ENCODE assay signal across 31 cellular contexts in the genomic region with DNA sequence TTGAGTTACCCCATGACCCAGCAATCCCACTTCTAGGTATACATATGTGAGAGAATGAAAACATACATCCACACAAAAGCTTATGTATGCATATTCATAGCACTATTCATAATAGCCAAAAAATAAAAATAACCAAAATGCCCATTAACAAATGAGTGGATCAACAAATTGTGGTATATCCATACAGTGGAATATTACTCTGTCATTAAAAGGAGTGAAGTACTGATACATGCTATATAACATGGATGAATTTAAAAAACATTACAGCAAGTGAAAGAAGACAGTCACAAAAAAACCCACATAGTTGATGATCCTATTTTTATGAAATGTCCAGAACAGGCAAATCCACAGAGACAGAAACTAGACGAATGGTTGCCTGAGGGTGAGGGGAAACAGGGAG. TPM values are rescaled to one million over a fixed set of nuclear protein-coding genes. Genes with fewer than 3 reads are reported as not detected.
"Had no signal": no experiment of that assay in that cellular context is flagged by ENCODE, and none has a peak within 500 bp of the region (broad histone marks: within the 10 kb centered on the region; RNA-seq: fewer than 3 reads in every experiment).

No MANE protein-coding gene starts in this region.

- H3K4me3 ChIP-seq: adrenal gland, body of pancreas, breast epithelium had no signal

- H3K36me3 ChIP-seq: adrenal gland, brain microvascular endothelial cell, breast epithelium had no signal

- ATAC-seq: activated CD8-positive, alpha-beta T cell treated with anti-CD3 and anti-CD28 coated beads for 36 hours; activated naive CD4-positive, alpha-beta T cell treated with anti-CD3 and anti-CD28 coated beads, Interleukin-2, amount 50 U/mL, for 72 hours; activated T-cell treated with anti-CD3 and anti-CD28 coated beads, Interleukin-2, amount 50 U/mL, for 72 hours; body of pancreas had no signal

- H3K4me1 ChIP-seq: breast epithelium had no signal

- H3K27me3 ChIP-seq: adrenal gland, body of pancreas, brain microvascular endothelial cell, breast epithelium had no signal

- H3K27ac ChIP-seq: adrenal gland, body of pancreas, brain microvascular endothelial cell, breast epithelium, VCaP had no signal

- FAIRE-seq: astrocyte, TTC549 had no signal

- DNase-seq: activated B cell treated with CpG ODN at 0.5 μM for 24 hours; activated CD4-positive, alpha-beta memory T cell treated with anti-CD3 and anti-CD28 coated beads for 36 hours; activated CD4-positive, alpha-beta T cell treated with anti-CD3 and anti-CD28 coated beads for 4 hours; activated CD4-positive, alpha-beta T cell treated with anti-CD3 and anti-CD28 coated beads, Interleukin-2, amount 50 U/mL, for 1 hour; activated CD4-positive, alpha-beta T cell treated with anti-CD3 and anti-CD28 coated beads, Interleukin-2, amount 50 U/mL, for 4 hours; activated CD4-positive, CD25-positive, alpha-beta regulatory T cell treated with anti-CD3 and anti-CD28 coated beads, Interleukin-2, amount 50 U/mL, for 72 hours; activated CD8-positive, alpha-beta memory T cell treated with anti-CD3 and anti-CD28 coated beads, Interleukin-2, amount 50 U/mL, for 4 hours; activated CD8-positive, alpha-beta T cell treated with anti-CD3 and anti-CD28 coated beads for 36 hours; activated effector memory CD4-positive, alpha-beta T cell treated with anti-CD3 and anti-CD28 coated beads, Interleukin-2, amount 50 U/mL, for 16 hours; activated gamma-delta T cell treated with Interleukin-2 at 50 U/mL for 16 hours; activated naive CD4-positive, alpha-beta T cell; activated naive CD4-positive, alpha-beta T cell treated with anti-CD3 and anti-CD28 coated beads for 36 hours; activated naive CD4-positive, alpha-beta T cell treated with anti-CD3 and anti-CD28 coated beads, Interleukin-2, amount 50 U/mL, for 16 hours; activated naive CD8-positive, alpha-beta T cell treated with anti-CD3 and anti-CD28 coated beads for 36 hours; activated T-cell treated with anti-CD3 and anti-CD28 coated beads for 4 hours; activated T-cell treated with anti-CD3 and anti-CD28 coated beads, Interleukin-2, amount 50 U/mL, for 1 hour; activated T-cell treated with anti-CD3 and anti-CD28 coated beads, Interleukin-2, amount 50 U/mL, for 4 hours; activated T-cell treated with anti-CD3 and anti-CD28 coated beads, Interleukin-2, amount 50 U/mL, for 72 hours; amniotic stem cell; aorta; body of pancreas; central memory CD4-positive, alpha-beta T cell; T-helper 2 cell; T-helper 9 cell had no signal

- H3K9me3 ChIP-seq: adrenal gland, body of pancreas had no signal

RNA-seq across cellular contexts. Expression of gene C3orf20, which starts 5.2 kb away (rescaled TPM):
- total RNA-seq: body of pancreas had no signal
- polyA plus RNA-seq: adrenal gland, aorta had no signal
